Comparison of ENCODE assay signal across 9 cellular contexts in genomic region chr1:32741067-32741416, GRCh38. TPM values are rescaled to one million over a fixed set of nuclear protein-coding genes. Genes with fewer than 3 reads are reported as not detected.
DNase-seq lines count a peak whose midpoint lies in the region; ATAC-seq and TF ChIP-seq lines count a peak whose summit lies in the region.
"Had no signal": no experiment of that assay in that cellular context is flagged by ENCODE, and none has a peak within 500 bp of the region (broad histone marks: within the 10 kb centered on the region; RNA-seq: fewer than 3 reads in every experiment).

No MANE protein-coding gene starts in this region.

- no peak for ATAC-seq in GM21423 (IDR thresholded peaks at IDR 0.05; ENCODE audit: unreplicated experiment)

- no peak for DNase-seq in PC-9
- no peak for DNase-seq in epithelial cell of prostate (ENCODE audit: low read depth, low spot score)
- DNase-seq in GM13977 (ENCODE audit: low spot score), result no peak
- no peak for DNase-seq in stimulated activated CD4-positive, alpha-beta T cell treated with anti-CD3 and anti-CD28 coated beads, Interleukin-4, amount 100 ng/mL, for 4 hours
- no peak for DNase-seq in NCI-H2171 (lab: John Stamatoyannopoulos, UW)
- DNase-seq: NCI-H1092 had no signal

- H4K20me1 ChIP-seq in BLaER1 (no peaks in the 10 kb centered on the region), PC-9 (ENCODE audit: insufficient read depth) (peaks cover 17% of the 10 kb centered on the region; the same call in 1 of the 2 replicates), neural cell (ENCODE audit: insufficient read depth) (no peaks in the 10 kb centered on the region)

- H3K9me3 ChIP-seq in BLaER1 (no peaks in the 10 kb centered on the region), PC-9 (ENCODE audit: insufficient read depth, low read depth) (no peaks in the 10 kb centered on the region), neural cell (ENCODE audit: low read length) (no peaks in the 10 kb centered on the region)

- H3K27me3 ChIP-seq in BLaER1 (peaks cover 36% of the 10 kb centered on the region; the same call in 1 of the 2 replicates), PC-9 (ENCODE audit: insufficient read depth, low read depth) (no peaks in the 10 kb centered on the region), neural cell (ENCODE audit: insufficient read depth, low read depth, low read length) (peaks cover 20% of the 10 kb centered on the region)

- peak overlapping the region; percentile 94 for H3K4me2 ChIP-seq in BLaER1
- H3K4me2 ChIP-seq in PC-9, result peak overlapping the region; percentile 79
- no peak overlapping the region for H3K4me2 ChIP-seq in neural cell (ENCODE audit: low read length)

- H3K36me3 ChIP-seq in BLaER1 (no peaks in the 10 kb centered on the region), PC-9 (ENCODE audit: low read depth) (peaks cover 3% of the 10 kb centered on the region; the same call in 1 of the 2 replicates), neural cell (ENCODE audit: insufficient read depth, low read length) (no peaks in the 10 kb centered on the region)

- no peak for TF ChIP-seq EP300 in neural cell (conservative IDR thresholded peaks at IDR 0.05; ENCODE audit: poor library complexity, severe bottlenecking)

- H3K9ac ChIP-seq in BLaER1, result peak overlapping the region; percentile 78
- H3K9ac ChIP-seq in neural cell (ENCODE audit: low read length), result no peak overlapping the region

- TF ChIP-seq CTCF in PC-9 (conservative IDR thresholded peaks at IDR 0.05), result no peak
- no peak for TF ChIP-seq CTCF in neural cell (IDR thresholded peaks at IDR 0.05; ENCODE audit: poor library complexity, severe bottlenecking)
- TF ChIP-seq CTCF in GM13977 (IDR thresholded peaks at IDR 0.05; ENCODE audit: extremely low read depth, insufficient read depth, missing control alignments), result no peak

- POLR2A ChIA-PET in PC-9 (lab: Charles Lee; ENCODE audit: unreplicated experiment), result no interaction called here

- H3K4me1 ChIP-seq in BLaER1 (peaks cover 69% of the 10 kb centered on the region), PC-9 (replicated peaks; ENCODE audit: insufficient read depth) (peaks cover 46% of the 10 kb centered on the region)

- no peaks in the 10 kb centered on the region for H3K9me2 ChIP-seq in PC-9 (ENCODE audit: insufficient read depth)
- no peaks in the 10 kb centered on the region for H3K9me2 ChIP-seq in neural cell (ENCODE audit: insufficient read depth, low read length)

- H2AFZ ChIP-seq in PC-9, result peak overlapping the region; percentile 80
- no peak overlapping the region for H2AFZ ChIP-seq in neural cell (ENCODE audit: low read depth, low read length)

- CTCF ChIA-PET in PC-9 (lab: Charles Lee), result no interaction called here

- H3F3A ChIP-seq in PC-9 (ENCODE audit: insufficient read depth, low read depth) (peaks cover 33% of the 10 kb centered on the region; the same call in 1 of the 2 replicates), neural cell (ENCODE audit: insufficient read depth, low read length, poor library complexity, severe bottlenecking) (no peaks in the 10 kb centered on the region)

- no peak for TF ChIP-seq RAD21 in neural cell (conservative IDR thresholded peaks at IDR 0.05)

- TSS peak; percentile 59 for BruUV-seq in PC-9 (replicated peaks; lab: Mats Ljungman, UMichigan)

- H3K27ac ChIP-seq in BLaER1 (peak overlapping the region; percentile 75; the same call in 1 of the 2 replicates), PC-9 (peak overlapping the region; percentile 32), epithelial cell of prostate (peak overlapping the region; percentile 93), neural cell (ENCODE audit: low read length) (no peak overlapping the region)

- peak overlapping the region; percentile 79 for H3K4me3 ChIP-seq in BLaER1
- peak overlapping the region; percentile 70 for H3K4me3 ChIP-seq in PC-9
- H3K4me3 ChIP-seq in neural cell (ENCODE audit: low read length), result peak overlapping the region; percentile 58

- in situ Hi-C loops in GM13977 (cut with MboI; ENCODE audit: low pct_unique_long_range_greater_than_20kb, low sequenced_read_pairs, unreplicated experiment), result no loop called here

- H3K79me2 ChIP-seq in PC-9 (ENCODE audit: low read depth) (peaks cover 51% of the 10 kb centered on the region), neural cell (replicated peaks; ENCODE audit: insufficient read depth, low read length) (no peaks in the 10 kb centered on the region)

- intact Hi-C loops in PC-9 (cut with micrococcal nuclease; ENCODE audit: unreplicated experiment), result loop anchor here (1.0 kb wide), 1 partner anchor 25 kb away; no protein-coding TSS in a partner anchor

TF ChIP-seq in neural cell, 6 proteins besides CTCF, POLR2A, EP300 and RAD21:
- TF ChIP-seq TAF1 (IDR thresholded peaks at IDR 0.05; ENCODE audit: low read depth), result no peak
- no peak for TF ChIP-seq MXI1 (conservative IDR thresholded peaks at IDR 0.05; ENCODE audit: poor library complexity, severe bottlenecking)
- no peak for TF ChIP-seq REST (IDR thresholded peaks at IDR 0.05; ENCODE audit: borderline replicate concordance)
- no peak for TF ChIP-seq POLR2AphosphoS5 (IDR thresholded peaks at IDR 0.05)

RNA-seq across cellular contexts. Expression of gene SYNC, which starts 38.5 kb away (rescaled TPM):
- 2.1 and 2.8 TPM in 2 replicates for total RNA-seq in PC-9 (2021)
- not detected in 2 replicates for polyA plus RNA-seq in neural cell
- 0.23 TPM in 1 of 2 replicates, not detected in the other for polyA minus RNA-seq in neural cell
